11 cellular contexts compared by ENCODE assay signal in the genomic region with DNA sequence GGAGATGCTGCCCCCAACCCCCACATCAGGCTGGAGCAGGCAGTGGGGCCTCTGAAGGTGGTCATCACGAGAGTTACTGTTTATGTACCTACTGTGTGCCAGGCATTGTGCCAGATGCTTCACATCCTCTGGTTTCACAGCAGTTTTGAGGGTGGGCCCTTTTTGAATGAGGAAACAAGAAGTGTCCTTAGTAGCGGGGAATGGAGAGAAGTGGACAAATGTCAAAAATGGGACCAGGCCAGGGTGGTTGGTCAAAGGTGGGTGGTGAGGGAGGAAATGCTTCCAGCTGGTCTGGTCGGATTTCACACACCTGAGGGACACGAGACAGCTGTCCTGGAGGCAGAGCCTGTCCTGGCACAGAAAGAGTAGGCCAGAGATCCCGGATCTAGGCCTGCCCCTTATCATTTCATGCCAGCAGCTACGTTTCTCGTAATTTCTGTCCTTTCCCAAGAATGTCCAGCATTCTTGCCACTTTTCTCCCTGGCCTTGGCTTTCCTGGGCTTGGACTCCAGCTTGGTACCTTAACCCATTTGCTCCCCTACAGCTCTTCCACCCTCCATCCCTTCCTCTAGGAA. TPM values are rescaled to one million over a fixed set of nuclear protein-coding genes. Genes with fewer than 3 reads are reported as not detected.
A peak's percentile ranks its signal among the peaks of the same experiment; 100 is the strongest.
DNase-seq lines count a peak whose midpoint lies in the region; ATAC-seq and TF ChIP-seq lines count a peak whose summit lies in the region.
"Had no signal": no experiment of that assay in that cellular context is flagged by ENCODE, and none has a peak within 500 bp of the region (broad histone marks: within the 10 kb centered on the region; RNA-seq: fewer than 3 reads in every experiment).

No MANE protein-coding gene starts in this region.

- no peak overlapping the region for H3K4me3 Mint-ChIP-seq in activated CD8-positive, alpha-beta T cell treated with anti-CD3 and anti-CD28 coated beads for 36 hours

- H3K9ac ChIP-seq in HCT116 (ENCODE audit: low read length) = peak overlapping the region; percentile 58

- WGBS in stomach, 5 donors = 55 to 74% (median 61%) methylated on average over 7 of the region's 7 CpGs
- 68% methylated on average over 7 of the region's 7 CpGs for WGBS in right cardiac atrium

- H3K9me3 ChIP-seq in HCT116 (ENCODE audit: control insufficient read depth in 1 of 2, insufficient read depth in 1 of 2, low read depth in 1 of 2, low read length in 2 of 2) (no peaks in the 10 kb centered on the region), iPS-18c (ENCODE audit: control insufficient read depth, insufficient read depth, low read length) (no peaks in the 10 kb centered on the region), stomach (no peaks in the 10 kb centered on the region), right cardiac atrium (ENCODE audit: control insufficient read depth, low read length) (no peaks in the 10 kb centered on the region)

- intact Hi-C loops in HCT116 (cut with micrococcal nuclease) = loop anchor here (1.0 kb wide), 1 partner anchor 34 kb away; no protein-coding TSS in a partner anchor
- intact Hi-C loops in activated CD8-positive, alpha-beta T cell treated with anti-CD3 and anti-CD28 coated beads for 36 hours (cut with micrococcal nuclease) = no loop called here
- intact Hi-C loops in stomach (cut with DNase I; ENCODE audit: low total_unique reads) = loop anchor here (10.0 kb wide), 1 partner anchor 45 kb away; no protein-coding TSS in a partner anchor
- intact Hi-C loops in right cardiac atrium (cut with DNase I) = no loop called here

- no peaks in the 10 kb centered on the region for H3K9me2 ChIP-seq in HCT116 (ENCODE audit: insufficient read depth)

- RAD21 ChIA-PET in HCT116 (lab: Charles Lee; ENCODE audit: low non-redundant PET in 1 of 2, low total read pairs in 2 of 2, uncharacterized antibody in 2 of 2, unreplicated experiment in 2 of 2) = interaction anchor here (0.7 to 1.8 kb wide), 7 partner anchors 19 to 137 kb away, joined by 3 to 8 read pairs (median 4); no protein-coding TSS in a partner anchor

- no peaks in the 10 kb centered on the region for H3K27me3 ChIP-seq in HCT116 (ENCODE audit: insufficient read depth, low read length)
- H3K27me3 ChIP-seq in stomach = no peaks in the 10 kb centered on the region
- H3K27me3 ChIP-seq in right cardiac atrium (ENCODE audit: control insufficient read depth, insufficient read depth) = no peaks in the 10 kb centered on the region
- H3K27me3 ChIP-seq: cardiac muscle cell had no signal

- peak overlapping the region; percentile 97 for H3K4me2 ChIP-seq in HCT116 (ENCODE audit: low read length)

- peak overlapping the region; percentile 32 for H3K27ac Mint-ChIP-seq in activated CD8-positive, alpha-beta T cell treated with anti-CD3 and anti-CD28 coated beads for 36 hours

- no peaks in the 10 kb centered on the region for H3K79me2 ChIP-seq in HCT116 (ENCODE audit: insufficient read depth, low read length)

- ATAC-seq in HCT116 (no peak), right cardiac atrium (no peak)
- no peak for ATAC-seq in activated CD8-positive, alpha-beta T cell treated with anti-CD3 and anti-CD28 coated beads for 36 hours

- no peaks in the 10 kb centered on the region for H4K20me1 ChIP-seq in HCT116 (ENCODE audit: insufficient read depth)

- peaks cover 61% of the 10 kb centered on the region for H3K4me1 Mint-ChIP-seq in activated CD8-positive, alpha-beta T cell treated with anti-CD3 and anti-CD28 coated beads for 36 hours (ENCODE audit: low read depth)

- no peak for TF ChIP-seq EP300 in stomach (IDR thresholded peaks at IDR 0.05)

- CTCF ChIA-PET in HCT116 (lab: Charles Lee) = interaction anchor here (0.8 to 3.3 kb wide), 23 partner anchors 8 to 257 kb away, joined by 3 to 50 read pairs (median 7); a partner anchor contains a TSS
- CTCF ChIA-PET in activated CD8-positive, alpha-beta T cell treated with anti-CD3 and anti-CD28 coated beads for 36 hours (lab: Charles Lee) = interaction anchor here (0.7 to 8.4 kb wide), 22 partner anchors 8 to 87 kb away, joined by 3 to 86 read pairs (median 4); a partner anchor contains a TSS

- peak overlapping the region; percentile 28 to 74 for H3K4me3 ChIP-seq in HCT116 (replicated peaks in 1 of 2; ENCODE audit: low read depth in 1 of 2, low read length in 2 of 2)
- H3K4me3 ChIP-seq in iPS-18c (ENCODE audit: insufficient read depth, low read depth, low read length) = 0 out of 2 replicates have a peak overlapping the region, but pooled peaks have one; percentile 15
- H3K4me3 ChIP-seq in stomach = peak overlapping the region in 1 of 4 donors; percentile 32
- no peak overlapping the region for H3K4me3 ChIP-seq in right cardiac atrium (ENCODE audit: low read length)
- H3K4me3 ChIP-seq: cardiac muscle cell had no signal

- no peaks in the 10 kb centered on the region for H3K27me3 Mint-ChIP-seq in activated CD8-positive, alpha-beta T cell treated with anti-CD3 and anti-CD28 coated beads for 36 hours

- no peaks in the 10 kb centered on the region for H3K9me3 Mint-ChIP-seq in activated CD8-positive, alpha-beta T cell treated with anti-CD3 and anti-CD28 coated beads for 36 hours
- H3K9me3 Mint-ChIP-seq: stimulated activated effector memory CD8-positive, alpha-beta T cell treated with anti-CD3 and anti-CD28 coated beads, Interleukin-12 subunit alpha, Interleukin-12 subunit beta, amount 100 ng/mL, for 72 hours had no signal

- no TSS peak for BruUV-seq in HCT116 (replicated peaks; lab: Mats Ljungman, UMichigan)

- no peak for TF ChIP-seq RAD21 in HCT116 (IDR thresholded peaks at IDR 0.05; ENCODE audit: low read depth)

- H3K36me3 Mint-ChIP-seq in activated CD8-positive, alpha-beta T cell treated with anti-CD3 and anti-CD28 coated beads for 36 hours (ENCODE audit: low read depth) = peaks cover 41% of the 10 kb centered on the region

- peak overlapping the region; percentile 68 for H2AFZ ChIP-seq in HCT116 (ENCODE audit: low read depth, low read length, poor library complexity, severe bottlenecking)

- H3K4me1 ChIP-seq in HCT116 (ENCODE audit: control insufficient read depth in 1 of 2, insufficient read depth in 2 of 2, low read length in 2 of 2) (peaks cover 22 to 48% of the 10 kb centered on the region in 2 experiments), stomach (peaks cover 50 to 76% (median 64%) of the 10 kb centered on the region in 4 donors), right cardiac atrium (ENCODE audit: control insufficient read depth, insufficient read depth, low read length) (peaks cover 4% of the 10 kb centered on the region)

- H3K27ac ChIP-seq in HCT116 (ENCODE audit: low read depth, low read length) (peak overlapping the region; percentile 54), stomach (peak overlapping the region; percentile 6 to 74 (median 51)), right cardiac atrium (ENCODE audit: low read length) (no peak overlapping the region)
- H3K27ac ChIP-seq: cardiac muscle cell had no signal

- POLR2A ChIA-PET in HCT116 (lab: Charles Lee) = interaction anchor here (0.9 to 2.4 kb wide), 8 partner anchors 9 to 60 kb away, joined by 3 to 9 read pairs (median 5); a partner anchor contains a TSS
- POLR2A ChIA-PET in activated CD8-positive, alpha-beta T cell treated with anti-CD3 and anti-CD28 coated beads for 36 hours (lab: Charles Lee) = interaction anchor here (0.8 to 2.0 kb wide), 6 partner anchors 9 to 76 kb away, joined by 3 to 9 read pairs (median 4); a partner anchor contains a TSS

- TF ChIP-seq CTCF in HCT116 (IDR thresholded peaks at IDR 0.05 in 2 of 3, conservative IDR thresholded peaks at IDR 0.05 in 1 of 3; ENCODE audit: borderline replicate concordance in 1 of 3, insufficient read depth in 1 of 3, low read depth in 2 of 3, low read length in 2 of 3) (no peak), stomach (IDR thresholded peaks at IDR 0.05) (no peak)
- no peak for TF ChIP-seq CTCF in activated CD8-positive, alpha-beta T cell treated with anti-CD3 and anti-CD28 coated beads for 36 hours (IDR thresholded peaks at IDR 0.05)

- TF ChIP-seq POLR2A in HCT116 (IDR thresholded peaks at IDR 0.05; ENCODE audit: borderline replicate concordance, extremely low read depth, insufficient read depth, insufficient read length) (no peak), stomach (IDR thresholded peaks at IDR 0.05) (no peak)

- DNase-seq in HCT116 (ENCODE audit: low read depth, low spot score) = no peak
- DNase-seq in activated CD8-positive, alpha-beta T cell treated with anti-CD3 and anti-CD28 coated beads for 36 hours = no peak
- no peak for DNase-seq in stomach
- DNase-seq in superior temporal gyrus (ENCODE audit: extremely low spot score) = no peak
- no peak for DNase-seq in right cardiac atrium
- DNase-seq in HuH-7 (ENCODE audit: low spot score) = no peak
- DNase-seq: NCI-H510A treated with DMSO at 0.1 percent for 48 hours had no signal

- H3K36me3 ChIP-seq in HCT116 (ENCODE audit: control insufficient read depth in 1 of 2, insufficient read depth in 2 of 2, low read length in 2 of 2) (no peaks in the 10 kb centered on the region), stomach (peaks cover 0 to 9% (median 2%) of the 10 kb centered on the region in 4 donors)
- H3K36me3 ChIP-seq: cardiac muscle cell had no signal

RNA-seq across cellular contexts. Expression of a gene that starts 12.3 kb away (rescaled TPM):
- total RNA-seq in HCT116 (2021; ENCODE audit: unreplicated experiment) (9.4 TPM), stomach (100 to 1,000 TPM in 1 of 5 donors, 10 to 100 TPM in 1, 1 to 10 TPM in 2, not detected in 1; 4.2 to 100 (median 12.5) TPM), right cardiac atrium (1 to 10 TPM; 3.8 to 5.1 (median 4.2) TPM)
- 12.3 and 12.9 TPM in 2 replicates for polyA plus RNA-seq in HCT116 (2012)
- total RNA-seq in activated CD8-positive, alpha-beta T cell treated with anti-CD3 and anti-CD28 coated beads for 36 hours = 10 to 100 TPM; 50.4 to 52.5 TPM
- polyA plus RNA-seq in stomach (10 to 100 TPM; 19.0 to 34.3 (median 26.9) TPM), right cardiac atrium (4.6 TPM)

RNA-seq across cellular contexts. Expression of a gene that starts 14.2 kb away (rescaled TPM):
- total RNA-seq in HCT116 (2021; ENCODE audit: unreplicated experiment) = not detected
- 0.02 and 0.09 TPM in 2 replicates for polyA plus RNA-seq in HCT116 (2012)
- total RNA-seq in activated CD8-positive, alpha-beta T cell treated with anti-CD3 and anti-CD28 coated beads for 36 hours = under 1 TPM; 0.29 to 0.43 TPM
- total RNA-seq in stomach = not detected
- polyA plus RNA-seq in stomach = under 1 TPM in 1 of 3 donors, not detected in 2; 0.10 TPM
- not detected for total RNA-seq in right cardiac atrium
- not detected for polyA plus RNA-seq in right cardiac atrium
- total RNA-seq: cardiac muscle cell, kidney epithelial cell had no signal
- polyA plus RNA-seq: cardiac muscle cell had no signal

RNA-seq across cellular contexts. Expression of a gene that starts 18.5 kb away (rescaled TPM):
- total RNA-seq in HCT116 (2021; ENCODE audit: unreplicated experiment) (128 TPM), stomach (100 to 1,000 TPM in 3 of 5 donors, 10 to 100 TPM in 2; 73.5 to 621 (median 187) TPM), right cardiac atrium (10 to 100 TPM; 59.0 to 74.3 (median 68.8) TPM)
- polyA plus RNA-seq in HCT116 (2012) = 233 and 234 TPM in 2 replicates
- 10 to 100 TPM; 79.9 to 87.5 TPM for total RNA-seq in activated CD8-positive, alpha-beta T cell treated with anti-CD3 and anti-CD28 coated beads for 36 hours
- polyA plus RNA-seq in stomach (100 to 1,000 TPM in 1 of 3 donors, 10 to 100 TPM in 2; 92.9 to 135 (median 98.0) TPM), right cardiac atrium (109 TPM)

RNA-seq across cellular contexts. Expression of a gene that starts 30.5 kb away (rescaled TPM):
- total RNA-seq in HCT116 (2021; ENCODE audit: unreplicated experiment) = not detected
- not detected in 2 replicates for polyA plus RNA-seq in HCT116 (2012)
- total RNA-seq in activated CD8-positive, alpha-beta T cell treated with anti-CD3 and anti-CD28 coated beads for 36 hours = not detected
- total RNA-seq in stomach = not detected
- not detected for polyA plus RNA-seq in stomach
- total RNA-seq in right cardiac atrium = not detected
- not detected for polyA plus RNA-seq in right cardiac atrium
- total RNA-seq: cardiac muscle cell, kidney epithelial cell had no signal
- polyA plus RNA-seq: cardiac muscle cell had no signal

RNA-seq across cellular contexts. Expression of a gene that starts 39.4 kb away (rescaled TPM):
- total RNA-seq in HCT116 (2021; ENCODE audit: unreplicated experiment) = 30.0 TPM
- 46.8 and 58.1 TPM in 2 replicates for polyA plus RNA-seq in HCT116 (2012)
- 1 to 10 TPM; 7.9 TPM for total RNA-seq in activated CD8-positive, alpha-beta T cell treated with anti-CD3 and anti-CD28 coated beads for 36 hours
- total RNA-seq in stomach = 10 to 100 TPM in 2 of 5 donors, not detected in 3; 52.4 to 68.3 TPM
- 10 to 100 TPM in 1 of 3 donors, under 1 TPM in 1, not detected in 1; 0.50 to 13.6 TPM for polyA plus RNA-seq in stomach
- total RNA-seq in right cardiac atrium = under 1 TPM; 0.17 to 0.34 (median 0.26) TPM
- polyA plus RNA-seq in right cardiac atrium = 0.27 TPM

Comparison
In these comparisons a context has a peak if more than half of its experiments do, and no peak if none do; other contexts are left out.
1. intact Hi-C loops: an anchor here in HCT116 (1.0 kb wide) and stomach (10.0 kb wide); none called in activated CD8-positive, alpha-beta T cell treated with anti-CD3 and anti-CD28 coated beads for 36 hours and right cardiac atrium.